25 cellular contexts compared by ENCODE assay signal in the genomic region with DNA sequence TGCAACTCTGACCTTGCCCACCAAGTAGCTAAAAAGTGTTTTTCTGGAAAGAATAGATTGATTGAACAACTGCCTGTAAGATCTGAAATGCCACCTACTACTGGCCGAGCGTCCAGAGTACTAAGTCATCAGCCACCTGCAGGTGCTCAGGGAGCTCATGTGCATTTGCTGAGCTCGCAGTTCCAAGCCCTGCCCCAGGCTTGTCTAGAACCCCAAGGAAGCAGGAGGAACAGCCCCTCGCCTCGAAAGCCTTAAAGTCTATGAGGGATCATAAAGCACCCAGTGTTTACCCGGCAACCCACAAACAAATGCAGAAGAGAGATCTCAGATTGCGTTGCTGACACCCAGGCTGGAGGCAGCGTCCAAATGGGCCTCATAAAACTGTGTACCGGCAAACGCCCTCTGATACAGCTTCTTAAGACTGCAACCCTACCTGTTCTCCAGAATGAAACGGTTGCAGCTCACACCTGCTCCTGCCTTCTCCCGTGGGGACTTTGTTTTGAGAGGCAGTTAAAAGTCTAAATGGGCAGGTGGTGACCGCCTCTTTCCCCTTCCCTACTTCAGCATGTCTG. TPM values are rescaled to one million over a fixed set of nuclear protein-coding genes. Genes with fewer than 3 reads are reported as not detected.
DNase-seq lines count a peak whose midpoint lies in the region; ATAC-seq and TF ChIP-seq lines count a peak whose summit lies in the region.
"Had no signal": no experiment of that assay in that cellular context is flagged by ENCODE, and none has a peak within 500 bp of the region (broad histone marks: within the 10 kb centered on the region; RNA-seq: fewer than 3 reads in every experiment).

No MANE protein-coding gene starts in this region.

- H3K4me1 Mint-ChIP-seq in activated naive CD4-positive, alpha-beta T cell treated with anti-CD3 and anti-CD28 coated beads, Interleukin-2, amount 50 U/mL, for 24 hours: peaks cover 24% of the 10 kb centered on the region
- H3K4me1 Mint-ChIP-seq in activated naive CD4-positive, alpha-beta T cell treated with anti-CD3 and anti-CD28 coated beads for 36 hours (ENCODE audit: low read depth): peaks cover 2% of the 10 kb centered on the region
- peaks cover 37% of the 10 kb centered on the region for H3K4me1 Mint-ChIP-seq in mesothelial cell of epicardium

- peak overlapping the region; percentile 38 for H3K27ac Mint-ChIP-seq in activated naive CD4-positive, alpha-beta T cell treated with anti-CD3 and anti-CD28 coated beads, Interleukin-2, amount 50 U/mL, for 24 hours
- H3K27ac Mint-ChIP-seq in activated naive CD4-positive, alpha-beta T cell treated with anti-CD3 and anti-CD28 coated beads for 36 hours: no peak overlapping the region
- H3K27ac Mint-ChIP-seq in mesothelial cell of epicardium: peak overlapping the region; percentile 2

- DNase-seq in activated naive CD4-positive, alpha-beta T cell treated with anti-CD3 and anti-CD28 coated beads for 36 hours: no peak
- DNase-seq in NT2/D1 (ENCODE audit: low read depth, low spot score) (no peak), mesothelial cell of epicardium (ENCODE audit: low spot score in 2 of 2, unreplicated experiment in 2 of 2) (no peak), Right ventricle myocardium superior (no peak), SW 1271 (lab: John Stamatoyannopoulos, UW) (no peak), cerebellum (ENCODE audit: low spot score) (no peak)
- DNase-seq: ACHN; activated effector memory CD4-positive, alpha-beta T cell treated with anti-CD3 and anti-CD28 coated beads, Interleukin-2, amount 50 U/mL, for 16 hours; cerebellar nuclear complex; mesenchymal stem cell; MM.1S; NCI-H2227 treated with DMSO at 0.1 percent for 48 hours; SIG-M5; sigmoid colon; stimulated activated CD4-positive, alpha-beta T cell treated with anti-CD3 and anti-CD28 coated beads, Interleukin-4, amount 100 ng/mL, for 1 hour; stimulated activated CD8-positive, alpha-beta memory T cell treated with anti-CD3 and anti-CD28 coated beads, Interleukin-4, amount 100 ng/mL, for 48 hours; T-helper 9 cell; tibial artery had no signal

- no peak overlapping the region for H3K4me3 ChIP-seq in NT2/D1 (ENCODE audit: insufficient read length, low read depth)
- H3K4me3 ChIP-seq: gastroesophageal sphincter, GM12878, HAP-1, sigmoid colon, tibial artery had no signal

- no peaks in the 10 kb centered on the region for H3K27me3 Mint-ChIP-seq in activated naive CD4-positive, alpha-beta T cell treated with anti-CD3 and anti-CD28 coated beads, Interleukin-2, amount 50 U/mL, for 24 hours
- H3K27me3 Mint-ChIP-seq in activated naive CD4-positive, alpha-beta T cell treated with anti-CD3 and anti-CD28 coated beads for 36 hours (ENCODE audit: low read depth): no peaks in the 10 kb centered on the region
- no peaks in the 10 kb centered on the region for H3K27me3 Mint-ChIP-seq in mesothelial cell of epicardium (ENCODE audit: low read depth)

- ATAC-seq in Right ventricle myocardium superior (ENCODE audit: poor library complexity): no peak
- ATAC-seq in HG03095 (IDR thresholded peaks at IDR 0.05; ENCODE audit: unreplicated experiment): no peak
- ATAC-seq: gastroesophageal sphincter, GM12878, HepG2 had no signal

- TF ChIP-seq CTCF in mesothelial cell of epicardium (IDR thresholded peaks at IDR 0.05; ENCODE audit: unreplicated experiment): no peak

- no peaks in the 10 kb centered on the region for H3K9me3 Mint-ChIP-seq in activated naive CD4-positive, alpha-beta T cell treated with anti-CD3 and anti-CD28 coated beads, Interleukin-2, amount 50 U/mL, for 24 hours
- H3K9me3 Mint-ChIP-seq in activated naive CD4-positive, alpha-beta T cell treated with anti-CD3 and anti-CD28 coated beads for 36 hours: no peaks in the 10 kb centered on the region
- peaks cover 6% of the 10 kb centered on the region for H3K9me3 Mint-ChIP-seq in mesothelial cell of epicardium

- peak overlapping the region; percentile 58 for H3K9ac ChIP-seq in NT2/D1 (ENCODE audit: insufficient read length, low read depth)

- H3K4me3 Mint-ChIP-seq in activated naive CD4-positive, alpha-beta T cell treated with anti-CD3 and anti-CD28 coated beads, Interleukin-2, amount 50 U/mL, for 24 hours: no peak overlapping the region
- no peak overlapping the region for H3K4me3 Mint-ChIP-seq in activated naive CD4-positive, alpha-beta T cell treated with anti-CD3 and anti-CD28 coated beads for 36 hours
- H3K4me3 Mint-ChIP-seq in mesothelial cell of epicardium: no peak overlapping the region

- intact Hi-C loops in activated naive CD4-positive, alpha-beta T cell treated with anti-CD3 and anti-CD28 coated beads for 36 hours (cut with micrococcal nuclease): no loop called here
- intact Hi-C loops in Right ventricle myocardium superior (cut with DNase I): no loop called here

- H3K36me3 Mint-ChIP-seq in activated naive CD4-positive, alpha-beta T cell treated with anti-CD3 and anti-CD28 coated beads, Interleukin-2, amount 50 U/mL, for 24 hours: peaks cover 11% of the 10 kb centered on the region
- peaks cover 9% of the 10 kb centered on the region for H3K36me3 Mint-ChIP-seq in activated naive CD4-positive, alpha-beta T cell treated with anti-CD3 and anti-CD28 coated beads for 36 hours (ENCODE audit: low read depth)
- peaks cover 27% of the 10 kb centered on the region for H3K36me3 Mint-ChIP-seq in mesothelial cell of epicardium

- CTCF ChIA-PET in activated naive CD4-positive, alpha-beta T cell treated with anti-CD3 and anti-CD28 coated beads for 36 hours (lab: Charles Lee): no interaction called here

- peaks cover 56% of the 10 kb centered on the region for H3K36me3 ChIP-seq in NT2/D1 (ENCODE audit: insufficient read depth, insufficient read length, low read length)
- H3K36me3 ChIP-seq: neutrophil had no signal

- no peaks in the 10 kb centered on the region for H3K9me3 ChIP-seq in NT2/D1 (ENCODE audit: insufficient read depth, low read length)
- H3K9me3 ChIP-seq: gastroesophageal sphincter, HAP-1, neutrophil, sigmoid colon, tibial artery had no signal

- no peaks in the 10 kb centered on the region for H3K27me3 ChIP-seq in NT2/D1 (ENCODE audit: insufficient read depth, insufficient read length)
- H3K27me3 ChIP-seq: gastroesophageal sphincter, sigmoid colon, tibial artery had no signal

- H3K4me1 ChIP-seq in NT2/D1 (ENCODE audit: insufficient read depth, insufficient read length): peaks cover 14% of the 10 kb centered on the region

RNA-seq across cellular contexts. Expression of gene KDM2B, which starts 6.8 kb away (rescaled TPM):
- 10 to 100 TPM; 22.7 to 23.8 TPM for total RNA-seq in activated naive CD4-positive, alpha-beta T cell treated with anti-CD3 and anti-CD28 coated beads for 36 hours
- 55.4 to 61.1 TPM (median 57.5 TPM) in 3 replicates for total RNA-seq in mesothelial cell of epicardium
- 10.3 TPM for total RNA-seq in Right ventricle myocardium superior
- 48.4 TPM for total RNA-seq in cerebellum

RNA-seq across cellular contexts. Expression of gene ORAI1, which starts 52.3 kb away (rescaled TPM):
- total RNA-seq in activated naive CD4-positive, alpha-beta T cell treated with anti-CD3 and anti-CD28 coated beads for 36 hours: 10 to 100 TPM; 21.1 to 21.8 TPM
- total RNA-seq in mesothelial cell of epicardium: 9.8 to 10.3 TPM (median 9.8 TPM) in 3 replicates
- total RNA-seq in Right ventricle myocardium superior: 9.6 TPM
- 4.0 TPM for total RNA-seq in cerebellum
